Comparison of ENCODE assay signal across 8 cellular contexts in the genomic region with DNA sequence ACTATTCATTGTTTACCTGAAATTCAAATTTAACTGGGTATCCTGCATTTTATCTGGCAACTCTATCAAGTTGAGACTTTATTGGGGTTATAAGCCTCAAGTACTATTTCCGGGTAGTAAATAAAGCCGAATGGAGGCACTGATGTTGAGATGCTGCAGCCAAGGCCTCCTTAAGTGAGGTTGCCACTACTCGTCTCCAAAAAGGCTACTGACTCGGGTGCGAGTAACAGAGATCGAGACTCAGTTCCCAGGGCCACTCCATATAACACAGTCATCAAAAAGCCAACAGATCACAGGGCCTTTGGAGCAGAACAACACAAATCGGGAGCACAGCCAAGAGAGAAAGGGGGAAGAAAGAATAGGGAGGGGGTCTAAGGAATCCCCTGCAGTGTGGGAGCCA. TPM values are rescaled to one million over a fixed set of nuclear protein-coding genes. Genes with fewer than 3 reads are reported as not detected.
DNase-seq lines count a peak whose midpoint lies in the region; ATAC-seq and TF ChIP-seq lines count a peak whose summit lies in the region.

No MANE protein-coding gene starts in this region.

- no peak overlapping the region for H2BK12ac ChIP-seq in trophoblast cell (ENCODE audit: low read length)

- peak overlapping the region; percentile 92 for H3K18ac ChIP-seq in trophoblast cell (ENCODE audit: low read length)

- peak overlapping the region; percentile 90 for H2AK5ac ChIP-seq in trophoblast cell (ENCODE audit: low read length)

- H3K4me3 ChIP-seq in fibroblast of villous mesenchyme (ENCODE audit: low read depth, low read length) (peak overlapping the region; percentile 96), trophoblast cell (ENCODE audit: low read depth, low read length) (peak overlapping the region; percentile 94)

- peaks cover 0 to 3% of the 10 kb centered on the region in 2 experiments for H3K4me1 ChIP-seq in trophoblast cell (ENCODE audit: control insufficient read depth in 1 of 2, insufficient read depth in 2 of 2, low read length in 2 of 2)

- H3K23ac ChIP-seq in trophoblast cell (ENCODE audit: low read length): no peak overlapping the region

- H3K14ac ChIP-seq in trophoblast cell (ENCODE audit: low read length): peak overlapping the region; percentile 98

- peak overlapping the region; percentile 91 for H4K12ac ChIP-seq in trophoblast cell (ENCODE audit: low read depth, low read length)

- H2AFZ ChIP-seq in trophoblast cell (ENCODE audit: insufficient read depth, low read length, poor library complexity): peak overlapping the region; percentile 93

- peak overlapping the region; percentile 74 for H3K4me2 ChIP-seq in trophoblast cell (ENCODE audit: low read length)

- peaks cover 10% of the 10 kb centered on the region for H3K79me1 ChIP-seq in trophoblast cell (ENCODE audit: low read length)

- H3K9ac ChIP-seq in trophoblast cell (ENCODE audit: low read length): peak overlapping the region; percentile 93

- H3K27ac ChIP-seq in VCaP (peak overlapping the region; percentile 84), trophoblast cell (ENCODE audit: low read depth, low read length) (peak overlapping the region; percentile 5)

- no CpG with 5 or more reads among the region's 7 CpGs for WGBS in trophoblast cell (ENCODE audit: extremely low coverage, insufficient coverage, insufficient read length)

- no peaks in the 10 kb centered on the region for H3K9me3 ChIP-seq in trophoblast cell (ENCODE audit: insufficient read depth, low read depth, low read length)

- TF ChIP-seq CTCF in VCaP (conservative IDR thresholded peaks at IDR 0.05) (no peak), fibroblast of villous mesenchyme (IDR thresholded peaks at IDR 0.05; ENCODE audit: insufficient read depth, low read depth, low read length) (no peak)

- ATAC-seq in GM19467 (IDR thresholded peaks at IDR 0.05; ENCODE audit: unreplicated experiment): no peak
- ATAC-seq in GM18519 (IDR thresholded peaks at IDR 0.05; ENCODE audit: low FRiP score, unreplicated experiment): no peak
- no peak for ATAC-seq in GM19463 (IDR thresholded peaks at IDR 0.05; ENCODE audit: unreplicated experiment)

- H2BK120ac ChIP-seq in trophoblast cell (ENCODE audit: insufficient read depth, low read length, poor library complexity): peak overlapping the region; percentile 82

- peaks cover 6 to 14% of the 10 kb centered on the region in 2 experiments for H3K36me3 ChIP-seq in trophoblast cell (ENCODE audit: control insufficient read depth in 1 of 2, insufficient read depth in 2 of 2, low read length in 2 of 2)

- peak in 2 of 3 experiments; percentile 52 to 61 for DNase-seq in NCI-H1417 (lab: John Stamatoyannopoulos, UW)
- no peak for DNase-seq in NCI-H1417 treated with DMSO at 0.1 percent for 48 hours (lab: John Stamatoyannopoulos, UW)
- peak; percentile 27 for DNase-seq in fibroblast of villous mesenchyme (ENCODE audit: low read depth)
- peak in 1 of 2 donors; percentile 11 for DNase-seq in trophoblast cell

- peak overlapping the region; percentile 97 for H4K91ac ChIP-seq in trophoblast cell (ENCODE audit: low read depth, low read length)

- peak overlapping the region; percentile 100 for H3K4ac ChIP-seq in trophoblast cell (ENCODE audit: low read depth, low read length)

- H4K8ac ChIP-seq in trophoblast cell (ENCODE audit: low read depth, low read length): peak overlapping the region; percentile 87

- H3K79me2 ChIP-seq in trophoblast cell (ENCODE audit: control insufficient read depth, insufficient read depth, low read length, poor library complexity): peaks cover 15% of the 10 kb centered on the region

- peak overlapping the region; percentile 86 for H2BK5ac ChIP-seq in trophoblast cell (ENCODE audit: low read depth, low read length, poor library complexity)

- H3K27me3 ChIP-seq in trophoblast cell (ENCODE audit: insufficient read depth, low read length): no peaks in the 10 kb centered on the region

RNA-seq across cellular contexts. Expression of gene COPA, which starts 0.5 kb away (rescaled TPM):
- 295 and 322 TPM in 2 replicates for total RNA-seq in fibroblast of villous mesenchyme
- polyA plus RNA-seq in trophoblast cell (2013): 176 and 178 TPM in 2 replicates

RNA-seq across cellular contexts. Expression of gene NCSTN, which starts 0.7 kb away (rescaled TPM):
- 109 and 165 TPM in 2 replicates for total RNA-seq in fibroblast of villous mesenchyme
- polyA plus RNA-seq in trophoblast cell (2013): 106 and 117 TPM in 2 replicates

RNA-seq across cellular contexts. Expression of gene NHLH1, which starts 24.4 kb away (rescaled TPM):
- total RNA-seq in fibroblast of villous mesenchyme: under 0.01 TPM in 1 of 2 replicates, not detected in the other
- polyA plus RNA-seq in trophoblast cell (2013): 0.51 and 0.62 TPM in 2 replicates

RNA-seq across cellular contexts. Expression of gene PEX19, which starts 57.6 kb away (rescaled TPM):
- 39.6 and 51.0 TPM in 2 replicates for total RNA-seq in fibroblast of villous mesenchyme
- 26.3 and 26.6 TPM in 2 replicates for polyA plus RNA-seq in trophoblast cell (2013)

RNA-seq across cellular contexts. Expression of gene VANGL2, which starts 57.8 kb away (rescaled TPM):
- total RNA-seq in fibroblast of villous mesenchyme: not detected in 2 replicates
- polyA plus RNA-seq in trophoblast cell (2013): 22.6 and 23.1 TPM in 2 replicates
